ENCODE assay signal across 11 cellular contexts in genomic region chr19:4370418-4371041, GRCh38. TPM values are rescaled to one million over a fixed set of nuclear protein-coding genes. Genes with fewer than 3 reads are reported as not detected.
DNase-seq lines count a peak whose midpoint lies in the region; ATAC-seq lines count a peak whose summit lies in the region.
"Had no signal": no experiment of that assay in that cellular context is flagged by ENCODE, and none has a peak within 500 bp of the region (broad histone marks: within the 10 kb centered on the region; RNA-seq: fewer than 3 reads in every experiment).

No MANE protein-coding gene starts in this region.

- peaks cover 7% of the 10 kb centered on the region for H3K36me3 Mint-ChIP-seq in activated CD8-positive, alpha-beta memory T cell treated with anti-CD3 and anti-CD28 coated beads, Interleukin-2, amount 10 ng/mL, durations not matched to agents 7 days and 5 days
- H3K36me3 Mint-ChIP-seq in activated naive CD4-positive, alpha-beta T cell treated with anti-CD3 and anti-CD28 coated beads, Interleukin-2, amount 50 U/mL, for 72 hours: no peaks in the 10 kb centered on the region

- H3K14ac ChIP-seq in mesenchymal stem cell (ENCODE audit: low read length in 2 of 2): no peak overlapping the region

- H2BK15ac ChIP-seq in mesenchymal stem cell (ENCODE audit: low read depth, poor library complexity, severe bottlenecking): no peak overlapping the region

- H3K4me1 ChIP-seq in mesenchymal stem cell (ENCODE audit: control insufficient read depth, insufficient read depth, low read depth, low read length) (peaks cover 81% of the 10 kb centered on the region), subcutaneous abdominal adipose tissue (ENCODE audit: control insufficient read depth in 5 of 5, insufficient read depth in 5 of 5, low read length in 5 of 5) (peaks cover 29 to 84% (median 81%) of the 10 kb centered on the region in 5 donors)

- H3K4me3 Mint-ChIP-seq in activated CD8-positive, alpha-beta memory T cell treated with anti-CD3 and anti-CD28 coated beads, Interleukin-2, amount 10 ng/mL, durations not matched to agents 7 days and 5 days: peak overlapping the region; percentile 66

- H3K9me3 ChIP-seq in mesenchymal stem cell (ENCODE audit: control insufficient read depth, low read length) (no peaks in the 10 kb centered on the region), subcutaneous abdominal adipose tissue (ENCODE audit: control insufficient read depth in 5 of 5, low read length in 5 of 5) (no peaks in the 10 kb centered on the region)
- H3K9me3 ChIP-seq: testis had no signal

- peak overlapping the region; percentile 19 for H4K8ac ChIP-seq in mesenchymal stem cell (ENCODE audit: low read length)

- H2BK12ac ChIP-seq in mesenchymal stem cell (ENCODE audit: low read length in 2 of 2): no peak overlapping the region

- CTCF ChIA-PET in activated CD8-positive, alpha-beta memory T cell treated with anti-CD3 and anti-CD28 coated beads, Interleukin-2, amount 10 ng/mL, durations not matched to agents 7 days and 5 days (lab: Charles Lee): interaction anchor here (0.7 to 7.2 kb wide), 12 partner anchors 10 to 124 kb away, joined by 3 to 34 read pairs (median 10); partner anchors contain the start of genes CHAF1A, MPND, SH3GL1 and YJU2

- no peak overlapping the region for H2AFZ ChIP-seq in mesenchymal stem cell (ENCODE audit: low read depth, low read length)

- DNase-seq in activated CD8-positive, alpha-beta memory T cell treated with anti-CD3 and anti-CD28 coated beads, Interleukin-2, amount 10 ng/mL, durations not matched to agents 7 days and 5 days: no peak
- DNase-seq in activated CD8-positive, alpha-beta memory T cell treated with anti-CD3 and anti-CD28 coated beads, Interleukin-2, amount 50 U/mL, for 4 hours: no peak
- no peak for DNase-seq in activated naive CD4-positive, alpha-beta T cell treated with anti-CD3 and anti-CD28 coated beads, Interleukin-2, amount 50 U/mL, for 72 hours (ENCODE audit: low spot score in 2 of 2)
- DNase-seq in mesenchymal stem cell (no peak), LoVo (ENCODE audit: low spot score) (no peak)
- DNase-seq in stimulated activated CD4-positive, alpha-beta T cell treated with anti-CD3 and anti-CD28 coated beads, Interleukin-4, amount 100 ng/mL, for 24 hours: no peak
- DNase-seq: NCI-H226 had no signal

- H3K9me3 Mint-ChIP-seq in activated CD8-positive, alpha-beta memory T cell treated with anti-CD3 and anti-CD28 coated beads, Interleukin-2, amount 10 ng/mL, durations not matched to agents 7 days and 5 days (ENCODE audit: low read depth): no peaks in the 10 kb centered on the region
- H3K9me3 Mint-ChIP-seq in activated naive CD4-positive, alpha-beta T cell treated with anti-CD3 and anti-CD28 coated beads, Interleukin-2, amount 50 U/mL, for 72 hours: no peaks in the 10 kb centered on the region

- WGBS in mesenchymal stem cell: 95% methylated on average over 15 of the region's 15 CpGs

- H3K23ac ChIP-seq in mesenchymal stem cell (ENCODE audit: low read length in 2 of 2): no peak overlapping the region

- H3K27me3 Mint-ChIP-seq in activated CD8-positive, alpha-beta memory T cell treated with anti-CD3 and anti-CD28 coated beads, Interleukin-2, amount 10 ng/mL, durations not matched to agents 7 days and 5 days: no peaks in the 10 kb centered on the region

- no peak overlapping the region for H3K4me2 ChIP-seq in mesenchymal stem cell (ENCODE audit: low read length, poor library complexity, severe bottlenecking)

- no peaks in the 10 kb centered on the region for H3K27me3 ChIP-seq in mesenchymal stem cell (ENCODE audit: control insufficient read depth in 1 of 2, insufficient read depth in 1 of 2, low read length in 2 of 2)
- H3K27me3 ChIP-seq in subcutaneous abdominal adipose tissue (ENCODE audit: control insufficient read depth in 5 of 5, insufficient read depth in 4 of 5, low read length in 5 of 5): no peaks in the 10 kb centered on the region
- H3K27me3 ChIP-seq: testis had no signal

- H3K9ac ChIP-seq in mesenchymal stem cell (ENCODE audit: low read length) (peak overlapping the region; percentile 81), subcutaneous abdominal adipose tissue (ENCODE audit: low read length in 5 of 5) (peak overlapping the region in 2 of 5 donors; percentile 39 to 53)

- H3K27ac Mint-ChIP-seq in activated CD8-positive, alpha-beta memory T cell treated with anti-CD3 and anti-CD28 coated beads, Interleukin-2, amount 10 ng/mL, durations not matched to agents 7 days and 5 days: peak overlapping the region; percentile 93
- peak overlapping the region; percentile 65 to 97 for H3K27ac Mint-ChIP-seq in activated naive CD4-positive, alpha-beta T cell treated with anti-CD3 and anti-CD28 coated beads, Interleukin-2, amount 50 U/mL, for 72 hours

- H3K4ac ChIP-seq in mesenchymal stem cell (ENCODE audit: low read depth in 1 of 2, low read length in 2 of 2): no peak overlapping the region

- peak overlapping the region; percentile 77 for H2AK5ac ChIP-seq in mesenchymal stem cell (ENCODE audit: low read length, severe bottlenecking)

- ATAC-seq in activated CD8-positive, alpha-beta memory T cell treated with anti-CD3 and anti-CD28 coated beads, Interleukin-2, amount 10 ng/mL, durations not matched to agents 7 days and 5 days: no peak
- ATAC-seq in activated naive CD4-positive, alpha-beta T cell treated with anti-CD3 and anti-CD28 coated beads, Interleukin-2, amount 50 U/mL, for 72 hours: no peak
- no peak for ATAC-seq in HG03159 (IDR thresholded peaks at IDR 0.05; ENCODE audit: unreplicated experiment)
- ATAC-seq: right cardiac atrium had no signal

- no peak overlapping the region for H2BK120ac ChIP-seq in mesenchymal stem cell (ENCODE audit: low read depth, low read length)

- H3K27ac ChIP-seq in mesenchymal stem cell (ENCODE audit: low read length, poor library complexity, severe bottlenecking) (peak overlapping the region; percentile 53), subcutaneous abdominal adipose tissue (ENCODE audit: low read depth, low read length) (peak overlapping the region; percentile 46)

- H3K4me1 Mint-ChIP-seq in activated CD8-positive, alpha-beta memory T cell treated with anti-CD3 and anti-CD28 coated beads, Interleukin-2, amount 10 ng/mL, durations not matched to agents 7 days and 5 days: peaks cover 65% of the 10 kb centered on the region

- H3K36me3 ChIP-seq in mesenchymal stem cell (ENCODE audit: control insufficient read depth in 1 of 2, insufficient read depth in 2 of 2, low read depth in 1 of 2, low read length in 2 of 2): peaks cover 28 to 61% of the 10 kb centered on the region in 2 experiments
- H3K36me3 ChIP-seq in subcutaneous abdominal adipose tissue (ENCODE audit: control insufficient read depth in 5 of 5, insufficient read depth in 5 of 5, low read length in 5 of 5): peaks cover 0 to 31% (median 19%) of the 10 kb centered on the region in 5 donors

- no peak overlapping the region for H2BK5ac ChIP-seq in mesenchymal stem cell (ENCODE audit: low read depth, low read length, poor library complexity, severe bottlenecking)

- peaks cover 41% of the 10 kb centered on the region for H3K79me1 ChIP-seq in mesenchymal stem cell (replicated peaks; ENCODE audit: low read length, poor library complexity, severe bottlenecking)

- no peak overlapping the region for H4K91ac ChIP-seq in mesenchymal stem cell (ENCODE audit: low read length)

- H3K4me3 ChIP-seq in mesenchymal stem cell (ENCODE audit: insufficient read depth in 1 of 2, low read depth in 1 of 2, low read length in 2 of 2) (no peak overlapping the region), subcutaneous abdominal adipose tissue (ENCODE audit: low read depth in 1 of 5, low read length in 5 of 5) (peak overlapping the region in 2 of 5 donors; percentile 48 to 58)
- H3K4me3 ChIP-seq: testis had no signal

- no peak overlapping the region for H3K18ac ChIP-seq in mesenchymal stem cell (ENCODE audit: low read depth in 1 of 2, low read length in 2 of 2)

RNA-seq across cellular contexts. Expression of gene MPND, which starts 27.2 kb away (rescaled TPM):
- total RNA-seq in activated CD8-positive, alpha-beta memory T cell treated with anti-CD3 and anti-CD28 coated beads, Interleukin-2, amount 10 ng/mL, durations not matched to agents 7 days and 5 days: 10 to 100 TPM; 24.1 to 25.4 TPM
- 10 to 100 TPM; 18.4 to 22.0 TPM for total RNA-seq in activated naive CD4-positive, alpha-beta T cell treated with anti-CD3 and anti-CD28 coated beads, Interleukin-2, amount 50 U/mL, for 72 hours
- 6.9 TPM for polyA plus RNA-seq in mesenchymal stem cell (2013, experiment 1 of 2)
- 6.1 TPM for polyA plus RNA-seq in mesenchymal stem cell (2013, experiment 2 of 2)

RNA-seq across cellular contexts. Expression of gene SH3GL1, which starts 29.8 kb away (rescaled TPM):
- 10 to 100 TPM; 43.3 to 57.7 TPM for total RNA-seq in activated CD8-positive, alpha-beta memory T cell treated with anti-CD3 and anti-CD28 coated beads, Interleukin-2, amount 10 ng/mL, durations not matched to agents 7 days and 5 days
- total RNA-seq in activated naive CD4-positive, alpha-beta T cell treated with anti-CD3 and anti-CD28 coated beads, Interleukin-2, amount 50 U/mL, for 72 hours: 10 to 100 TPM; 40.9 to 53.4 TPM
- polyA plus RNA-seq in mesenchymal stem cell (2013, experiment 1 of 2): 108 TPM
- polyA plus RNA-seq in mesenchymal stem cell (2013, experiment 2 of 2): 106 TPM

RNA-seq across cellular contexts. Expression of gene STAP2, which starts 31.9 kb away (rescaled TPM):
- 1 to 10 TPM; 8.8 to 9.6 TPM for total RNA-seq in activated CD8-positive, alpha-beta memory T cell treated with anti-CD3 and anti-CD28 coated beads, Interleukin-2, amount 10 ng/mL, durations not matched to agents 7 days and 5 days
- total RNA-seq in activated naive CD4-positive, alpha-beta T cell treated with anti-CD3 and anti-CD28 coated beads, Interleukin-2, amount 50 U/mL, for 72 hours: 10 to 100 TPM; 17.4 to 22.3 TPM
- 2.0 TPM for polyA plus RNA-seq in mesenchymal stem cell (2013, experiment 1 of 2)
- 2.5 TPM for polyA plus RNA-seq in mesenchymal stem cell (2013, experiment 2 of 2)

RNA-seq across cellular contexts. Expression of gene CHAF1A, which starts 31.9 kb away (rescaled TPM):
- total RNA-seq in activated CD8-positive, alpha-beta memory T cell treated with anti-CD3 and anti-CD28 coated beads, Interleukin-2, amount 10 ng/mL, durations not matched to agents 7 days and 5 days: 100 to 1,000 TPM; 118 to 126 TPM
- total RNA-seq in activated naive CD4-positive, alpha-beta T cell treated with anti-CD3 and anti-CD28 coated beads, Interleukin-2, amount 50 U/mL, for 72 hours: 10 to 100 TPM; 67.1 to 93.6 TPM
- polyA plus RNA-seq in mesenchymal stem cell (2013, experiment 1 of 2): 7.6 TPM
- polyA plus RNA-seq in mesenchymal stem cell (2013, experiment 2 of 2): 6.3 TPM
